Comparison of ENCODE assay signal across 11 cellular contexts in the genomic region with DNA sequence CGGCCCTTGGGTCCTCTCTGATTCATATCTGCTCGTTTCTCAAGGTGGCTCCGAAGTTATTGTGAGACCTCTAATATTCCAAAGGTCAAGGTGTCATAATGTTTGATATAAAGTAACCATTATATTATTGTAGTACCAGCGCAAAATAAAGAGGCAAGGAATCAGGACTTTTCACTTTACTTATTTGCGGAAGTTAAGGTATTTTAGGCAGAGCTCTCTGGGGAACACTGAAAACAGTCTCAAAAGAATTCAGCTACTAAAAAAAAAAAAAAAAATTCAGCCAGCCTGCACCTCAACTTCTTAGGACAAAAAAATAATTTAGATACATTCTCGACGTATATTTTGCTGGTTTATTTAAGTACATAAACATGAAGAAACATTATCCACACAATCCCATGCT. TPM values are rescaled to one million over a fixed set of nuclear protein-coding genes. Genes with fewer than 3 reads are reported as not detected.
DNase-seq lines count a peak whose midpoint lies in the region; ATAC-seq, FAIRE-seq and TF ChIP-seq lines count a peak whose summit lies in the region.
"Had no signal": no experiment of that assay in that cellular context is flagged by ENCODE, and none has a peak within 500 bp of the region (broad histone marks: within the 10 kb centered on the region; RNA-seq: fewer than 3 reads in every experiment).

No MANE protein-coding gene starts in this region.

- H3K4me3 ChIP-seq in A549: peak overlapping the region; percentile 64
- H3K4me3 ChIP-seq in GM12864 (ENCODE audit: low read depth, low read length): peak overlapping the region; percentile 93
- peak overlapping the region in 1 of 2 experiments; percentile 99 for H3K4me3 ChIP-seq in mesenchymal stem cell (ENCODE audit: insufficient read depth in 1 of 2, low read depth in 1 of 2, low read length in 2 of 2)

- peaks cover 10% of the 10 kb centered on the region for H3K79me1 ChIP-seq in mesenchymal stem cell (replicated peaks; ENCODE audit: low read length, poor library complexity, severe bottlenecking)

- H3K14ac ChIP-seq in mesenchymal stem cell (ENCODE audit: low read length in 2 of 2): no peak overlapping the region

- POLR2A ChIA-PET in A549 (lab: Yijun Ruan, JAX): interaction anchor here (0.6 kb wide), 1 partner anchor 395 kb away, joined by 3 read pairs; no protein-coding TSS in a partner anchor

- H3K36me3 Mint-ChIP-seq in activated naive CD8-positive, alpha-beta T cell treated with anti-CD3 and anti-CD28 coated beads, Interleukin-2, amount 50 U/mL, for 24 hours (ENCODE audit: low read depth): peaks cover 12% of the 10 kb centered on the region

- H3K4me1 Mint-ChIP-seq in activated naive CD8-positive, alpha-beta T cell treated with anti-CD3 and anti-CD28 coated beads, Interleukin-2, amount 50 U/mL, for 24 hours: peaks cover 64% of the 10 kb centered on the region

- peak overlapping the region; percentile 94 for H3K4me2 ChIP-seq in A549
- H3K4me2 ChIP-seq in mesenchymal stem cell (ENCODE audit: low read length, poor library complexity, severe bottlenecking): no peak overlapping the region

- 21% methylated on average over 7 of the region's 7 CpGs for WGBS in A549 (ENCODE audit: missing lambda C conversion rate)
- 99% methylated on average over 4 of the region's 7 CpGs for WGBS in mesenchymal stem cell

- H2BK5ac ChIP-seq in mesenchymal stem cell (ENCODE audit: low read depth, low read length, poor library complexity, severe bottlenecking): no peak overlapping the region

- H2BK120ac ChIP-seq in mesenchymal stem cell (ENCODE audit: low read depth, low read length): no peak overlapping the region

- H3K18ac ChIP-seq in mesenchymal stem cell (ENCODE audit: low read depth in 1 of 2, low read length in 2 of 2): no peak overlapping the region

- no peak for TF ChIP-seq EP300 in A549 (IDR thresholded peaks at IDR 0.05)

- no peaks in the 10 kb centered on the region for H3K9me3 Mint-ChIP-seq in activated naive CD8-positive, alpha-beta T cell treated with anti-CD3 and anti-CD28 coated beads, Interleukin-2, amount 50 U/mL, for 24 hours

- no peak for ATAC-seq in A549
- no peak for ATAC-seq in activated naive CD8-positive, alpha-beta T cell treated with anti-CD3 and anti-CD28 coated beads, Interleukin-2, amount 50 U/mL, for 24 hours
- ATAC-seq in GM18861 (IDR thresholded peaks at IDR 0.05; ENCODE audit: unreplicated experiment): no peak
- no peak for ATAC-seq in GM21786 (IDR thresholded peaks at IDR 0.05; ENCODE audit: unreplicated experiment)

- peaks cover 2% of the 10 kb centered on the region for H3K27me3 Mint-ChIP-seq in activated naive CD8-positive, alpha-beta T cell treated with anti-CD3 and anti-CD28 coated beads, Interleukin-2, amount 50 U/mL, for 24 hours

- H2AFZ ChIP-seq in mesenchymal stem cell (ENCODE audit: low read depth, low read length): no peak overlapping the region

- H3K4me1 ChIP-seq in A549 (peaks cover 58% of the 10 kb centered on the region), mesenchymal stem cell (ENCODE audit: control insufficient read depth, insufficient read depth, low read depth, low read length) (peaks cover 9% of the 10 kb centered on the region)

- DNase-seq in A549 (ENCODE audit: low read depth in 1 of 2, low spot score in 1 of 2) (no peak), GM12864 (ENCODE audit: low read depth) (no peak), mesenchymal stem cell (no peak), NCI-H446 treated with DMSO at 0.1 percent for 48 hours (lab: John Stamatoyannopoulos, UW) (no peak), GM19240 (ENCODE audit: insufficient read length, low spot score) (no peak)
- DNase-seq in activated naive CD8-positive, alpha-beta T cell treated with anti-CD3 and anti-CD28 coated beads, Interleukin-2, amount 50 U/mL, for 24 hours: no peak
- DNase-seq: activated CD4-positive, alpha-beta T cell treated with anti-CD3 and anti-CD28 coated beads for 48 hours; dermis blood vessel endothelial cell; NCI-H2227 treated with DMSO at 0.1 percent for 48 hours had no signal

- H3K9ac ChIP-seq in mesenchymal stem cell (ENCODE audit: low read length): peak overlapping the region; percentile 98

- H2BK12ac ChIP-seq in mesenchymal stem cell (ENCODE audit: low read length in 2 of 2): no peak overlapping the region

- TF ChIP-seq CTCF in A549 (IDR thresholded peaks at IDR 0.05) (no peak), GM12864 (IDR thresholded peaks at IDR 0.05; ENCODE audit: low read depth, low read length, missing control alignments) (no peak)

- H4K8ac ChIP-seq in mesenchymal stem cell (ENCODE audit: low read length): no peak overlapping the region

- no peak for FAIRE-seq in A549 (lab: Jason Lieb, UNC)

- H3K4me3 Mint-ChIP-seq in activated naive CD8-positive, alpha-beta T cell treated with anti-CD3 and anti-CD28 coated beads, Interleukin-2, amount 50 U/mL, for 24 hours: peak overlapping the region; percentile 94

- H3K9me3 ChIP-seq in A549 (no peaks in the 10 kb centered on the region), mesenchymal stem cell (ENCODE audit: control insufficient read depth, low read length) (no peaks in the 10 kb centered on the region)

- peak overlapping the region; percentile 74 to 98 for H3K27ac ChIP-seq in A549
- no peak overlapping the region for H3K27ac ChIP-seq in mesenchymal stem cell (ENCODE audit: low read length, poor library complexity, severe bottlenecking)

- TF ChIP-seq POLR2A in A549 (IDR thresholded peaks at IDR 0.05; ENCODE audit: low read length): no peak

- H2AK5ac ChIP-seq in mesenchymal stem cell (ENCODE audit: low read length, severe bottlenecking): no peak overlapping the region

- H4K91ac ChIP-seq in mesenchymal stem cell (ENCODE audit: low read length): no peak overlapping the region

- peaks cover 10 to 22% of the 10 kb centered on the region in 2 experiments for H3K36me3 ChIP-seq in mesenchymal stem cell (ENCODE audit: control insufficient read depth in 1 of 2, insufficient read depth in 2 of 2, low read depth in 1 of 2, low read length in 2 of 2)

- H2BK15ac ChIP-seq in mesenchymal stem cell (ENCODE audit: low read depth, poor library complexity, severe bottlenecking): no peak overlapping the region

- H3K27me3 ChIP-seq in mesenchymal stem cell (ENCODE audit: control insufficient read depth in 1 of 2, insufficient read depth in 1 of 2, low read length in 2 of 2): no peaks in the 10 kb centered on the region

- H3K23ac ChIP-seq in mesenchymal stem cell (ENCODE audit: low read length in 2 of 2): no peak overlapping the region

- peak overlapping the region; percentile 50 for H3K27ac Mint-ChIP-seq in activated naive CD8-positive, alpha-beta T cell treated with anti-CD3 and anti-CD28 coated beads, Interleukin-2, amount 50 U/mL, for 24 hours

- CTCF ChIA-PET in A549 (lab: Yijun Ruan, JAX): interaction anchor here (0.6 to 2.0 kb wide), 6 partner anchors 10 to 254 kb away, joined by 3 to 9 read pairs (median 5); no protein-coding TSS in a partner anchor

- no peak for TF ChIP-seq RAD21 in A549 (conservative IDR thresholded peaks at IDR 0.05 in 1 of 2, IDR thresholded peaks at IDR 0.05 in 1 of 2)

- no peak overlapping the region for H3K4ac ChIP-seq in mesenchymal stem cell (ENCODE audit: low read depth in 1 of 2, low read length in 2 of 2)

TF ChIP-seq in A549, 52 proteins besides CTCF, POLR2A, EP300 and RAD21:
- no peak for TF ChIP-seq SREBF2 (IDR thresholded peaks at IDR 0.05)
TF ChIP-seq in A549: peak in this region for 0.

RNA-seq across cellular contexts. Expression of gene OSER1, which starts 2.4 kb away (rescaled TPM):
- polyA plus RNA-seq in A549 (2011; rRNA removed): 62.6 and 73.0 TPM in 2 replicates
- polyA plus RNA-seq in A549 (2012; cell fraction: cytosol; rRNA removed): 32.0 and 35.8 TPM in 2 replicates
- 36.7 and 48.6 TPM in 2 replicates for polyA plus RNA-seq in A549 (2012; cell fraction: nucleus; rRNA removed)
- 46.7 to 50.4 TPM (median 47.5 TPM) in 3 replicates for polyA plus RNA-seq in A549 (2017; fragmentation: RNase III; extraction: RNeasy Plus Mini Kit Qiagen cat#74134 plus additional on column Dnase treatment)
- polyA minus RNA-seq in A549 (2011; rRNA and poly(A)+ RNA removed): 47.4 and 47.8 TPM in 2 replicates
- polyA plus RNA-seq in mesenchymal stem cell (2013, experiment 1 of 2): 18.7 TPM
- polyA plus RNA-seq in mesenchymal stem cell (2013, experiment 2 of 2): 19.7 TPM

RNA-seq across cellular contexts. Expression of gene JPH2, which starts 21.2 kb away (rescaled TPM):
- polyA plus RNA-seq in A549 (2011; rRNA removed) (0.83 and 1.0 TPM in 2 replicates), A549 (2017; fragmentation: RNase III; extraction: RNeasy Plus Mini Kit Qiagen cat#74134 plus additional on column Dnase treatment) (2.6 to 3.4 TPM (median 3.3 TPM) in 3 replicates)
- 0.79 and 1.3 TPM in 2 replicates for polyA plus RNA-seq in A549 (2012; cell fraction: cytosol; rRNA removed)
- polyA plus RNA-seq in A549 (2012; cell fraction: nucleus; rRNA removed): 1.4 and 1.5 TPM in 2 replicates
- 1.2 and 1.8 TPM in 2 replicates for polyA minus RNA-seq in A549 (2011; rRNA and poly(A)+ RNA removed)
- 1.9 TPM for polyA plus RNA-seq in mesenchymal stem cell (2013, experiment 1 of 2)
- polyA plus RNA-seq in mesenchymal stem cell (2013, experiment 2 of 2): 1.8 TPM

RNA-seq across cellular contexts. Expression of gene GDAP1L1, which starts 38.9 kb away (rescaled TPM):
- polyA plus RNA-seq in A549 (2011; rRNA removed) (0.06 and 0.16 TPM in 2 replicates), A549 (2017; fragmentation: RNase III; extraction: RNeasy Plus Mini Kit Qiagen cat#74134 plus additional on column Dnase treatment) (0.13 TPM in 1 of 3 replicates, not detected in the others)
- polyA plus RNA-seq in A549 (2012; cell fraction: cytosol; rRNA removed): 0.05 TPM in 1 of 2 replicates, not detected in the other
- not detected in 2 replicates for polyA plus RNA-seq in A549 (2012; cell fraction: nucleus; rRNA removed)
- 0.54 TPM in 1 of 2 replicates, not detected in the other for polyA minus RNA-seq in A549 (2011; rRNA and poly(A)+ RNA removed)
- polyA plus RNA-seq in mesenchymal stem cell (2013, experiment 1 of 2): not detected
- 0.05 TPM for polyA plus RNA-seq in mesenchymal stem cell (2013, experiment 2 of 2)
